36 cellular contexts compared by ENCODE assay signal in the genomic region with DNA sequence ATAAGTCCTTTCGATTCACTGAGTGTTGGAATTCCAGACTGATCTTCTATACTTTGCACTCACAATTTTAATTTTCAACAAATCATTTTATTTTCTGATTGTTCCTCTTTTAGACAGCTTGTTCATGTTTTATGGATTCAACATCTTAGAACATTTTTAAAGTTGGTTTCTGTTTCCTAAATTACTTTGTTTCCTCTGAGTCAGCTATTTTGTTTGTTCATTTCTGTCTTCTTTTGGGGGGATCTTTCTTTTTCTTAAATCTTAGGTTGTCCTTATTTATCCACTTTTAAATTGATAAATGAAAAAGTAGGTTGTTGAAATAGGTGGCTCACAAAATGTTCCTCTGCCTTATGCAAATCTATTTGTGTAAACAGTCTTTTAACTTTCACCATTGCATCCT.
"Had no signal": no experiment of that assay in that cellular context is flagged by ENCODE, and none has a peak within 500 bp of the region (broad histone marks: within the 10 kb centered on the region; RNA-seq: fewer than 3 reads in every experiment).

No MANE protein-coding gene starts in this region.

- H3K27me3 Mint-ChIP-seq: activated CD4-positive, alpha-beta memory T cell treated with anti-CD3 and anti-CD28 coated beads for 36 hours; activated CD4-positive, alpha-beta T cell treated with anti-CD3 and anti-CD28 coated beads, Interleukin-2, amount 10 ng/mL, durations not matched to agents 24 days and 14 days; activated naive CD4-positive, alpha-beta T cell treated with anti-CD3 and anti-CD28 coated beads, Interleukin-2, amount 10 ng/mL, durations not matched to agents 7 days and 5 days had no signal

- DNase-seq: activated B cell treated with CpG ODN at 0.5 μM for 24 hours; activated CD4-positive, alpha-beta memory T cell treated with anti-CD3 and anti-CD28 coated beads for 36 hours; activated CD4-positive, alpha-beta T cell treated with anti-CD3 and anti-CD28 coated beads for 4 hours; activated CD4-positive, alpha-beta T cell treated with anti-CD3 and anti-CD28 coated beads, Interleukin-2, amount 10 ng/mL, durations not matched to agents 24 days and 14 days; activated CD4-positive, alpha-beta T cell treated with anti-CD3 and anti-CD28 coated beads, Interleukin-2, amount 50 U/mL, for 1 hour; activated CD4-positive, alpha-beta T cell treated with anti-CD3 and anti-CD28 coated beads, Interleukin-2, amount 50 U/mL, for 4 hours; activated CD4-positive, CD25-positive, alpha-beta regulatory T cell treated with anti-CD3 and anti-CD28 coated beads, Interleukin-2, amount 50 U/mL, for 72 hours; activated CD8-positive, alpha-beta memory T cell treated with anti-CD3 and anti-CD28 coated beads, Interleukin-2, amount 50 U/mL, for 4 hours; activated CD8-positive, alpha-beta T cell treated with anti-CD3 and anti-CD28 coated beads for 36 hours; activated effector memory CD4-positive, alpha-beta T cell treated with Interleukin-2 at 50 U/mL for 16 hours; activated gamma-delta T cell; activated naive CD4-positive, alpha-beta T cell treated with anti-CD3 and anti-CD28 coated beads, Interleukin-2, amount 10 ng/mL, durations not matched to agents 7 days and 5 days; activated naive CD4-positive, alpha-beta T cell treated with Interleukin-2 at 50 U/mL for 16 hours; activated naive CD8-positive, alpha-beta T cell treated with anti-CD3 and anti-CD28 coated beads for 36 hours; activated T-cell treated with anti-CD3 and anti-CD28 coated beads for 4 hours; activated T-cell treated with anti-CD3 and anti-CD28 coated beads, Interleukin-2, amount 50 U/mL, for 1 hour; activated T-cell treated with anti-CD3 and anti-CD28 coated beads, Interleukin-2, amount 50 U/mL, for 4 hours; activated T-cell treated with anti-CD3 and anti-CD28 coated beads, Interleukin-2, amount 50 U/mL, for 72 hours; adrenal gland; amniotic stem cell; aorta; body of pancreas; brain microvascular endothelial cell; central memory CD4-positive, alpha-beta T cell; T-helper 1 cell; T-helper 2 cell; T-helper 9 cell had no signal

- H3K9me3 ChIP-seq: adrenal gland, body of pancreas, breast epithelium had no signal

- H3K4me3 ChIP-seq: adrenal gland, body of pancreas, breast epithelium had no signal

- H3K4me3 Mint-ChIP-seq: activated B cell treated with CpG ODN at 0.5 μM for 24 hours; activated CD4-positive, alpha-beta memory T cell treated with anti-CD3 and anti-CD28 coated beads for 36 hours; activated CD4-positive, alpha-beta T cell treated with anti-CD3 and anti-CD28 coated beads, Interleukin-2, amount 10 ng/mL, durations not matched to agents 24 days and 14 days; activated CD8-positive, alpha-beta T cell treated with anti-CD3 and anti-CD28 coated beads for 36 hours; activated naive CD4-positive, alpha-beta T cell treated with anti-CD3 and anti-CD28 coated beads, Interleukin-2, amount 10 ng/mL, durations not matched to agents 7 days and 5 days; activated naive CD8-positive, alpha-beta T cell treated with anti-CD3 and anti-CD28 coated beads for 36 hours; activated T-cell treated with anti-CD3 and anti-CD28 coated beads, Interleukin-2, amount 50 U/mL, for 4 hours; activated T-cell treated with anti-CD3 and anti-CD28 coated beads, Interleukin-2, amount 50 U/mL, for 72 hours; activated T-helper 1 cell treated with anti-CD3 and anti-CD28 coated beads, Interleukin-12 subunit alpha, Interleukin-12 subunit beta, Interleukin-2, Interleukin-4 antibody, amounts not matched to agents 30 ng/mL and 10 ng/mL and 1 ng/mL, durations not matched to agents 14 hours and 24 hours and 36 hours; T-helper 1 cell treated with Interleukin-12 subunit alpha and Interleukin-12 subunit beta and Interleukin-4 antibody, amounts not matched to agents 30 μg/mL and 1 μg/mL, for 36 hours; T-helper 2 cell treated with Interferon-gamma antibody and Interleukin-4, amounts not matched to agents 5 μg/mL and 100 μg/mL, for 36 hours had no signal

- H3K27me3 ChIP-seq: adrenal gland, body of pancreas, brain microvascular endothelial cell, breast epithelium had no signal

- H3K27ac Mint-ChIP-seq: activated B cell treated with CpG ODN at 0.5 μM for 24 hours; activated CD4-positive, alpha-beta memory T cell treated with anti-CD3 and anti-CD28 coated beads for 36 hours; activated CD4-positive, alpha-beta T cell treated with anti-CD3 and anti-CD28 coated beads, Interleukin-2, amount 10 ng/mL, durations not matched to agents 24 days and 14 days; activated CD8-positive, alpha-beta T cell treated with anti-CD3 and anti-CD28 coated beads for 36 hours; activated naive CD4-positive, alpha-beta T cell treated with anti-CD3 and anti-CD28 coated beads, Interleukin-2, amount 10 ng/mL, durations not matched to agents 7 days and 5 days; activated naive CD4-positive, alpha-beta T cell treated with anti-CD3 and anti-CD28 coated beads, Interleukin-2, amount 50 U/mL, for 72 hours; activated naive CD8-positive, alpha-beta T cell treated with anti-CD3 and anti-CD28 coated beads for 36 hours; activated T-cell treated with anti-CD3 and anti-CD28 coated beads, Interleukin-2, amount 50 U/mL, for 72 hours; activated T-helper 1 cell treated with anti-CD3 and anti-CD28 coated beads, Interleukin-12 subunit alpha, Interleukin-12 subunit beta, Interleukin-2, Interleukin-4 antibody, amounts not matched to agents 30 ng/mL and 10 ng/mL and 1 ng/mL, durations not matched to agents 14 hours and 24 hours and 36 hours; activated T-helper 2 cell treated with anti-CD3 and anti-CD28 coated beads, Interferon-gamma antibody, Interleukin-2, Interleukin-4, amounts not matched to agents 10 μg/mL and 5 μg/mL and 100 μg/mL, durations not matched to agents 14 hours and 24 hours and 36 hours; T-helper 1 cell treated with Interleukin-12 subunit alpha and Interleukin-12 subunit beta and Interleukin-4 antibody, amounts not matched to agents 30 μg/mL and 1 μg/mL, for 36 hours; T-helper 2 cell treated with Interferon-gamma antibody and Interleukin-4, amounts not matched to agents 5 μg/mL and 100 μg/mL, for 36 hours had no signal

- H3K27ac ChIP-seq: adrenal gland, body of pancreas, brain microvascular endothelial cell, breast epithelium, VCaP had no signal

- H3K4me1 ChIP-seq: adrenal gland, body of pancreas, breast epithelium had no signal

- FAIRE-seq: astrocyte, TTC549 had no signal

- H3K4me1 Mint-ChIP-seq: activated B cell treated with CpG ODN at 0.5 μM for 24 hours; activated CD4-positive, alpha-beta T cell treated with anti-CD3 and anti-CD28 coated beads, Interleukin-2, amount 10 ng/mL, durations not matched to agents 24 days and 14 days; activated naive CD4-positive, alpha-beta T cell treated with anti-CD3 and anti-CD28 coated beads, Interleukin-2, amount 10 ng/mL, durations not matched to agents 7 days and 5 days; activated naive CD8-positive, alpha-beta T cell treated with anti-CD3 and anti-CD28 coated beads for 36 hours had no signal

- ATAC-seq: activated CD8-positive, alpha-beta T cell treated with anti-CD3 and anti-CD28 coated beads for 36 hours; activated naive CD4-positive, alpha-beta T cell treated with anti-CD3 and anti-CD28 coated beads, Interleukin-2, amount 50 U/mL, for 72 hours; activated T-cell treated with anti-CD3 and anti-CD28 coated beads, Interleukin-2, amount 50 U/mL, for 4 hours; activated T-cell treated with anti-CD3 and anti-CD28 coated beads, Interleukin-2, amount 50 U/mL, for 72 hours; body of pancreas had no signal

- H3K36me3 ChIP-seq: adrenal gland, brain microvascular endothelial cell, breast epithelium had no signal

- H3K9me3 Mint-ChIP-seq: activated CD4-positive, alpha-beta memory T cell treated with anti-CD3 and anti-CD28 coated beads for 36 hours; activated CD4-positive, alpha-beta T cell treated with anti-CD3 and anti-CD28 coated beads, Interleukin-2, amount 10 ng/mL, durations not matched to agents 24 days and 14 days; activated naive CD4-positive, alpha-beta T cell treated with anti-CD3 and anti-CD28 coated beads, Interleukin-2, amount 10 ng/mL, durations not matched to agents 7 days and 5 days; activated naive CD4-positive, alpha-beta T cell treated with anti-CD3 and anti-CD28 coated beads, Interleukin-2, amount 50 U/mL, for 72 hours; activated naive CD8-positive, alpha-beta T cell treated with anti-CD3 and anti-CD28 coated beads for 36 hours; activated T-cell treated with anti-CD3 and anti-CD28 coated beads, Interleukin-2, amount 50 U/mL, for 4 hours; activated T-cell treated with anti-CD3 and anti-CD28 coated beads, Interleukin-2, amount 50 U/mL, for 72 hours; activated T-helper 1 cell treated with anti-CD3 and anti-CD28 coated beads, Interleukin-12 subunit alpha, Interleukin-12 subunit beta, Interleukin-2, Interleukin-4 antibody, amounts not matched to agents 30 ng/mL and 10 ng/mL and 1 ng/mL, durations not matched to agents 14 hours and 24 hours and 36 hours; activated T-helper 2 cell treated with anti-CD3 and anti-CD28 coated beads, Interferon-gamma antibody, Interleukin-2, Interleukin-4, amounts not matched to agents 10 μg/mL and 5 μg/mL and 100 μg/mL, durations not matched to agents 14 hours and 24 hours and 36 hours; T-helper 1 cell treated with Interleukin-12 subunit alpha and Interleukin-12 subunit beta and Interleukin-4 antibody, amounts not matched to agents 30 μg/mL and 1 μg/mL, for 36 hours; T-helper 2 cell treated with Interferon-gamma antibody and Interleukin-4, amounts not matched to agents 5 μg/mL and 100 μg/mL, for 36 hours had no signal

- H3K36me3 Mint-ChIP-seq: activated CD4-positive, alpha-beta memory T cell treated with anti-CD3 and anti-CD28 coated beads for 36 hours; activated naive CD4-positive, alpha-beta T cell treated with anti-CD3 and anti-CD28 coated beads, Interleukin-2, amount 10 ng/mL, durations not matched to agents 7 days and 5 days; activated naive CD4-positive, alpha-beta T cell treated with anti-CD3 and anti-CD28 coated beads, Interleukin-2, amount 50 U/mL, for 72 hours; activated naive CD8-positive, alpha-beta T cell treated with anti-CD3 and anti-CD28 coated beads for 36 hours had no signal
